Comparison of ENCODE assay signal across 8 cellular contexts in genomic region chr3:184261270-184262165, GRCh38. TPM values are rescaled to one million over a fixed set of nuclear protein-coding genes. Genes with fewer than 3 reads are reported as not detected.
A peak's percentile ranks its signal among the peaks of the same experiment; 100 is the strongest.
DNase-seq lines count a peak whose midpoint lies in the region; ATAC-seq, FAIRE-seq and TF ChIP-seq lines count a peak whose summit lies in the region.

CAMK2N2 (minus strand) TSS chr3:184261553; CDS start chr3:184261285, 268 bp downstream.

- H3K9me3 Mint-ChIP-seq in activated naive CD8-positive, alpha-beta T cell treated with anti-CD3 and anti-CD28 coated beads, Interleukin-2, amount 50 U/mL, for 24 hours, result no peaks in the 10 kb centered on the region

- peak within 1 kb of the TSS; percentile 81 for H3K4me3 Mint-ChIP-seq in activated naive CD8-positive, alpha-beta T cell treated with anti-CD3 and anti-CD28 coated beads, Interleukin-2, amount 50 U/mL, for 24 hours

- WGBS in heart left ventricle, 4 donors, result 0 to 2% (median 1%) methylated on average over 26 to 91 of the region's 91 CpGs

- peak within 1 kb of the TSS; percentile 78 for H3K4me3 ChIP-seq in SK-N-MC
- H3K4me3 ChIP-seq in heart left ventricle, result peak within 1 kb of the TSS; percentile 10 to 59 (median 50)
- H3K4me3 ChIP-seq in parathyroid adenoma (ENCODE audit: low read depth, low read length), result peak within 1 kb of the TSS; percentile 27

- H3K27me3 ChIP-seq in heart left ventricle (peaks cover 8 to 73% (median 50%) of the 10 kb centered on the region in 9 donors), parathyroid adenoma (ENCODE audit: control insufficient read depth, insufficient read depth, low read length) (peaks cover 5% of the 10 kb centered on the region)

- H3K4me1 ChIP-seq in heart left ventricle (peaks cover 8 to 35% (median 22%) of the 10 kb centered on the region in 12 donors), parathyroid adenoma (peaks cover 9% of the 10 kb centered on the region)

- H2AFZ ChIP-seq in parathyroid adenoma, result peak within 1 kb of the TSS; percentile 93

- peak; percentile 73 for DNase-seq in A172 (ENCODE audit: low spot score)
- DNase-seq in GM19239 (ENCODE audit: insufficient read length, low spot score), result peak; percentile 88
- peak; percentile 85 for DNase-seq in NCI-H1092 treated with DMSO at 0.1 percent for 48 hours (lab: John Stamatoyannopoulos, UW)
- DNase-seq in SK-N-MC (ENCODE audit: low read depth, low spot score), result no peak
- DNase-seq in activated naive CD8-positive, alpha-beta T cell treated with anti-CD3 and anti-CD28 coated beads, Interleukin-2, amount 50 U/mL, for 24 hours, result peak; percentile 62
- peak in 4 of 5 donors; percentile 45 to 77 (median 56) for DNase-seq in heart left ventricle
- DNase-seq in NK-92 treated with Interleukin-12 subunit alpha and Interleukin-12 subunit beta, amount 100 ng/mL, for 24 hours (lab: John Stamatoyannopoulos, UW), result no peak

- ATAC-seq in activated naive CD8-positive, alpha-beta T cell treated with anti-CD3 and anti-CD28 coated beads, Interleukin-2, amount 50 U/mL, for 24 hours, result peak; percentile 65
- ATAC-seq in heart left ventricle, result peak; percentile 18 to 74 (median 70)

- H3K4me2 ChIP-seq in parathyroid adenoma (ENCODE audit: low read length), result peak within 1 kb of the TSS; percentile 56

- peak within 1 kb of the TSS; percentile 32 for H3K27ac Mint-ChIP-seq in activated naive CD8-positive, alpha-beta T cell treated with anti-CD3 and anti-CD28 coated beads, Interleukin-2, amount 50 U/mL, for 24 hours

- H3K36me3 Mint-ChIP-seq in activated naive CD8-positive, alpha-beta T cell treated with anti-CD3 and anti-CD28 coated beads, Interleukin-2, amount 50 U/mL, for 24 hours (ENCODE audit: low read depth), result peaks cover 8% of the 10 kb centered on the region

- no peaks in the 10 kb centered on the region for H3K79me2 ChIP-seq in parathyroid adenoma

- peaks cover 17% of the 10 kb centered on the region for H3K4me1 Mint-ChIP-seq in activated naive CD8-positive, alpha-beta T cell treated with anti-CD3 and anti-CD28 coated beads, Interleukin-2, amount 50 U/mL, for 24 hours

- H3K36me3 ChIP-seq in SK-N-MC (ENCODE audit: insufficient read depth, low read length) (no peaks in the 10 kb centered on the region), heart left ventricle (no peaks in the 10 kb centered on the region), parathyroid adenoma (ENCODE audit: control insufficient read depth, insufficient read depth, low read length) (no peaks in the 10 kb centered on the region)

- H3K9me3 ChIP-seq in SK-N-MC (ENCODE audit: low read depth, low read length), result no peaks in the 10 kb centered on the region
- no peaks in the 10 kb centered on the region for H3K9me3 ChIP-seq in heart left ventricle
- no peaks in the 10 kb centered on the region for H3K9me3 ChIP-seq in parathyroid adenoma (ENCODE audit: control insufficient read depth, low read length)

- TF ChIP-seq POLR2A in heart left ventricle (IDR thresholded peaks at IDR 0.05), result no peak

- FAIRE-seq in GM19239 (lab: Jason Lieb, UNC), result no peak

- H3K27ac ChIP-seq in SK-N-MC, result no peak within 1 kb of the TSS
- no peak within 1 kb of the TSS for H3K27ac ChIP-seq in heart left ventricle
- peak within 1 kb of the TSS; percentile 51 for H3K27ac ChIP-seq in parathyroid adenoma

- intact Hi-C loops in heart left ventricle (cut with DNase I), result loop anchor here in 1 of 10 donors (10.0 kb wide), 1 partner anchor 217 kb away; no protein-coding TSS in a partner anchor

- H3K9ac ChIP-seq in SK-N-MC (ENCODE audit: insufficient read length) (no peak within 1 kb of the TSS), parathyroid adenoma (peak within 1 kb of the TSS; percentile 19)

- peaks cover 38% of the 10 kb centered on the region for H3K27me3 Mint-ChIP-seq in activated naive CD8-positive, alpha-beta T cell treated with anti-CD3 and anti-CD28 coated beads, Interleukin-2, amount 50 U/mL, for 24 hours

- no peak for TF ChIP-seq CTCF in heart left ventricle (IDR thresholded peaks at IDR 0.05)
- TF ChIP-seq CTCF in parathyroid adenoma (IDR thresholded peaks at IDR 0.05), result no peak

RNA-seq across cellular contexts. Expression of gene CAMK2N2, which starts in this region (rescaled TPM):
- total RNA-seq in A172 (2014; rRNA removed; shearing (Covaris generic)), result 1.6 and 1.8 TPM in 2 replicates
- under 1 TPM in 4 of 9 donors, not detected in 5; 0.17 to 0.37 (median 0.29) TPM for total RNA-seq in heart left ventricle
- under 1 TPM in 1 of 2 donors, not detected in 1; 0.14 TPM for polyA plus RNA-seq in heart left ventricle

Comparison
In these comparisons a context has a peak if more than half of its experiments do, and no peak if none do; other contexts are left out.
1. Peak in DNase-seq, ATAC-seq and H3K4me3 ChIP-seq in heart left ventricle; RNA of the gene not detected or under 1 TPM.
2. DNase-seq: peak in A172 (single experiment), GM19239 (single experiment), NCI-H1092 treated with DMSO at 0.1 percent for 48 hours (single experiment) and activated naive CD8-positive, alpha-beta T cell treated with anti-CD3 and anti-CD28 coated beads, Interleukin-2, amount 50 U/mL, for 24 hours (single experiment); none in SK-N-MC (single experiment) and NK-92 treated with Interleukin-12 subunit alpha and Interleukin-12 subunit beta, amount 100 ng/mL, for 24 hours (single experiment).
3. H3K4me3 ChIP-seq: peak in every context shown above with its lines; median percentile 78 in SK-N-MC; 50 in heart left ventricle; 27 in parathyroid adenoma.